2 cellular contexts compared by ENCODE assay signal in genomic region chr9:69750085-69750484, GRCh38.
TF ChIP-seq lines count a peak whose summit lies in the region.

No MANE protein-coding gene starts in this region.

TF ChIP-seq in HepG2, 621 proteins besides CTCF, POLR2A, EP300 and RAD21:
- TF ChIP-seq ZBTB1 (CRISPR knock-in tag; IDR thresholded peaks at IDR 0.05; ENCODE audit: borderline replicate concordance) (no peak), ZNF451 (CRISPR knock-in tag; IDR thresholded peaks at IDR 0.05) (no peak), ZFY (CRISPR knock-in tag; IDR thresholded peaks at IDR 0.05) (no peak), RBM22 (optimal IDR thresholded peaks at IDR 0.05; ENCODE audit: low read length) (no peak), ZNF180 (CRISPR knock-in tag; IDR thresholded peaks at IDR 0.05; ENCODE audit: borderline replicate concordance, low read depth) (no peak), TP53 (CRISPR knock-in tag; conservative IDR thresholded peaks at IDR 0.05) (no peak), POLR2AphosphoS2 (IDR thresholded peaks at IDR 0.05; ENCODE audit: low read depth, low read length) (no peak), ZNF230 (CRISPR knock-in tag; IDR thresholded peaks at IDR 0.05) (no peak), ZNF251 (CRISPR knock-in tag; IDR thresholded peaks at IDR 0.05) (no peak), DPF2 (CRISPR knock-in tag; IDR thresholded peaks at IDR 0.05; ENCODE audit: borderline replicate concordance, low read depth) (no peak), NCOA5 (CRISPR knock-in tag; IDR thresholded peaks at IDR 0.05) (no peak), MXD3 (CRISPR knock-in tag; IDR thresholded peaks at IDR 0.05) (no peak), FOXP1 (IDR thresholded peaks at IDR 0.05) (no peak), FOXP1 (CRISPR knock-in tag; IDR thresholded peaks at IDR 0.05) (no peak), ZNF598 (CRISPR knock-in tag; IDR thresholded peaks at IDR 0.05; ENCODE audit: borderline replicate concordance) (no peak)

TF ChIP-seq in WTC11, 78 proteins besides CTCF, POLR2A, EP300 and RAD21:
- TF ChIP-seq ZMAT4 (CRISPR knock-in tag; IDR thresholded peaks at IDR 0.05) (no peak), ESRRA (CRISPR knock-in tag; IDR thresholded peaks at IDR 0.05; ENCODE audit: borderline replicate concordance) (no peak), FOXP4 (CRISPR knock-in tag; IDR thresholded peaks at IDR 0.05) (no peak), RORB (CRISPR knock-in tag; IDR thresholded peaks at IDR 0.05) (no peak), PREB (CRISPR knock-in tag; IDR thresholded peaks at IDR 0.05; ENCODE audit: borderline replicate concordance) (no peak), TEAD4 (CRISPR knock-in tag; IDR thresholded peaks at IDR 0.05) (no peak), SMAD3 (CRISPR knock-in tag; IDR thresholded peaks at IDR 0.05; ENCODE audit: borderline replicate concordance) (no peak), E2F4 (CRISPR knock-in tag; IDR thresholded peaks at IDR 0.05; ENCODE audit: borderline replicate concordance, low read depth) (no peak), STAT6 (CRISPR knock-in tag; conservative IDR thresholded peaks at IDR 0.05; ENCODE audit: low read depth) (no peak), ZBTB43 (CRISPR knock-in tag; IDR thresholded peaks at IDR 0.05) (no peak)
TF ChIP-seq in WTC11: peak in this region for 0.
